25 cellular contexts compared by ENCODE assay signal in genomic region chr6:107569456-107569855, GRCh38.
"Had no signal": no experiment of that assay in that cellular context is flagged by ENCODE, and none has a peak within 500 bp of the region (broad histone marks: within the 10 kb centered on the region; RNA-seq: fewer than 3 reads in every experiment).

No MANE protein-coding gene starts in this region.

- DNase-seq: naive thymus-derived CD4-positive, alpha-beta T cell; natural killer cell; nucleus accumbens; pancreas; psoas muscle; right cardiac atrium; right lobe of liver; sigmoid colon; small intestine; stimulated activated CD4-positive, alpha-beta T cell treated with anti-CD3 and anti-CD28 coated beads, Interleukin-15, amount 100 ng/mL, for 24 hours; stimulated activated CD4-positive, alpha-beta T cell treated with anti-CD3 and anti-CD28 coated beads, Interleukin-2, amount 100 ng/mL, for 24 hours; stimulated activated CD4-positive, alpha-beta T cell treated with anti-CD3 and anti-CD28 coated beads, Interleukin-2, amount 100 ng/mL, for 48 hours; stimulated activated CD4-positive, alpha-beta T cell treated with anti-CD3 and anti-CD28 coated beads, Interleukin-4, amount 100 ng/mL, for 24 hours; stimulated activated naive B cell treated with anti-CD40 and anti-IgM and Interleukin-4, amounts not matched to agents 10 μg/mL and 1 μg/mL and 100 μg/mL, for 72 hours; stimulated activated naive CD4-positive, alpha-beta T cell treated with Interleukin-2 at 50 U/mL for 16 hours; stomach; testis; tibial artery; transverse colon; upper lobe of right lung had no signal

- FAIRE-seq: pancreas, small intestine had no signal

- H3K27ac ChIP-seq: neural progenitor cell, neutrophil, pancreas, psoas muscle, right lobe of liver, sigmoid colon, stomach, suprapubic skin, testis, tibial artery, transverse colon, upper lobe of right lung, vagina had no signal

- ATAC-seq: naive thymus-derived CD4-positive, alpha-beta T cell; natural killer cell; pancreas; psoas muscle; right cardiac atrium; right lobe of liver; stimulated activated effector memory CD8-positive, alpha-beta T cell treated with anti-CD3 and anti-CD28 coated beads, Interleukin-12 subunit alpha, Interleukin-12 subunit beta, amount 100 ng/mL, for 72 hours; stimulated activated naive B cell treated with anti-CD40 and anti-IgM and Interleukin-4, amounts not matched to agents 10 μg/mL and 1 μg/mL and 100 μg/mL, for 72 hours; upper lobe of right lung had no signal
